ENCODE assay signal across 8 cellular contexts in the genomic region with DNA sequence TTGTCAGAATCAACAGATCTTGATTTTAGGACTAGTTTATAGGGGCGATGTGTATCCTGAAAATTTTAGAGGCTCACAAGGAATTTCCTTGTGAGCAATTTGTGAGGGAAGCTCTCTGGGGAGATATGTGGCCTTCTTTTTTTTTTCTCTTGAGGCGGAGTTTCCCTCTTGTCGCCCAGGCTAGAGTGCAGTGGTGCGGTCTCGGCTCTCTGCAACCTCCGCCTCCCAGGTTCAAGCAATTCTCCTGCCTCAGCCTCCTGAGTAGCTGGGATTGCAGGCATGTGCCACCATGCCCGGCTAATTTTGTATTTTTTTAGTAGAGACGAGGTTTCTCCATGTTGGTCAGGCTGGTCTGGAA. TPM values are rescaled to one million over a fixed set of nuclear protein-coding genes. Genes with fewer than 3 reads are reported as not detected.
DNase-seq lines count a peak whose midpoint lies in the region; ATAC-seq, FAIRE-seq and TF ChIP-seq lines count a peak whose summit lies in the region.
"Not testable (repeated sequence)": the region's sequence is repeated elsewhere in the genome, so short reads cannot be mapped to it uniquely, and the experiment has no call there.

No MANE protein-coding gene starts in this region.

- not testable (repeated sequence) for H3K4ac ChIP-seq in H9 (ENCODE audit: low read depth, low read length)

- dilution Hi-C loops in endothelial cell of umbilical vein (cut with MboI; ENCODE audit: extremely low pct_ligation_motif_present, low sequenced_read_pairs) = not testable (repeated sequence)

- peak overlapping the region; percentile 99 for H3K4me3 ChIP-seq in BE2C (ENCODE audit: low read depth, low read length)
- H3K4me3 ChIP-seq in OCI-LY1 (ENCODE audit: low read depth, low read length, poor library complexity, severe bottlenecking) = peak overlapping the region; percentile 94
- H3K4me3 ChIP-seq in endothelial cell of umbilical vein (replicated peaks in 1 of 3; ENCODE audit: insufficient read depth in 1 of 3, low read depth in 1 of 3, low read length in 3 of 3) = not testable (repeated sequence)

- not testable (repeated sequence) for H3K14ac ChIP-seq in H9 (ENCODE audit: insufficient read depth, low read length)

- H3K9me2 ChIP-seq in OCI-LY1 (ENCODE audit: low read depth, low read length) = not testable (repeated sequence)

- not testable (repeated sequence) for H4K91ac ChIP-seq in H9 (ENCODE audit: insufficient read length, low read depth, low read length)

- peaks cover 24 to 39% (median 36%) of the 10 kb centered on the region in 3 experiments; a peak in 6 of 7 replicates for H3K36me3 Mint-ChIP-seq in H9 (ENCODE audit: insufficient read depth in 1 of 3, low read depth in 3 of 3)
- H3K36me3 Mint-ChIP-seq in activated CD4-positive, alpha-beta T cell treated with anti-CD3 and anti-CD28 coated beads for 36 hours (ENCODE audit: low read depth) = peaks cover 30% of the 10 kb centered on the region
- H3K36me3 Mint-ChIP-seq in activated naive CD8-positive, alpha-beta T cell treated with anti-CD3 and anti-CD28 coated beads, Interleukin-2, amount 10 ng/mL, durations not matched to agents 7 days and 5 days; naive B cell: not testable (repeated sequence)
- peaks cover 11% of the 10 kb centered on the region for H3K36me3 Mint-ChIP-seq in stimulated activated memory B cell treated with anti-CD40 and anti-IgM and Interleukin-4, amounts not matched to agents 10 μg/mL and 1 μg/mL and 100 μg/mL, for 72 hours

- not testable (repeated sequence) for H3K56ac ChIP-seq in H9 (ENCODE audit: insufficient read length, low read depth, low read length)

- not testable (repeated sequence) for H2BK5ac ChIP-seq in H9 (ENCODE audit: insufficient read length, low read length)

- not testable (repeated sequence) for H2BK20ac ChIP-seq in H9 (ENCODE audit: low read depth, low read length, poor library complexity, severe bottlenecking)

- not testable (repeated sequence) for TF ChIP-seq POLR2A in endothelial cell of umbilical vein (IDR thresholded peaks at IDR 0.05; ENCODE audit: low read depth, low read length)

- no CpG with 5 or more reads among the region's 8 CpGs for WGBS in H9 (ENCODE audit: extremely low coverage, insufficient read length, low lambda C conversion rate)

- POLR2A ChIA-PET in activated CD4-positive, alpha-beta T cell treated with anti-CD3 and anti-CD28 coated beads for 36 hours (lab: Charles Lee) = interaction anchor here (0.6 to 0.8 kb wide), 3 partner anchors 18 to 43 kb away, joined by 3 to 4 read pairs (median 3); no protein-coding TSS in a partner anchor
- POLR2A ChIA-PET in activated naive CD8-positive, alpha-beta T cell treated with anti-CD3 and anti-CD28 coated beads, Interleukin-2, amount 10 ng/mL, durations not matched to agents 7 days and 5 days (lab: Charles Lee) = interaction anchor here (1.4 to 3.3 kb wide), 3 partner anchors 35 to 194 kb away, joined by 3 to 12 read pairs (median 7); a partner anchor contains a TSS
- POLR2A ChIA-PET in endothelial cell of umbilical vein (lab: Charles Lee) = interaction anchor here (0.6 kb wide), 1 partner anchor 18 kb away, joined by 3 read pairs; no protein-coding TSS in a partner anchor

- H3K9ac ChIP-seq in H9 (ENCODE audit: extremely low read depth, insufficient read length, low read length); endothelial cell of umbilical vein (replicated peaks; ENCODE audit: extremely low read depth, insufficient read depth, low read length): not testable (repeated sequence)
- H3K9ac ChIP-seq in OCI-LY1 (ENCODE audit: low read length) = peak overlapping the region; percentile 96; the same call in 1 of the 2 replicates

- H3K27ac ChIP-seq in H9 (ENCODE audit: insufficient read length, low read depth, low read length); OCI-LY1 (ENCODE audit: low read depth, low read length, poor library complexity, severe bottlenecking); endothelial cell of umbilical vein (ENCODE audit: insufficient read depth, low read depth, low read length): not testable (repeated sequence)

- not testable (repeated sequence) for H3K27me3 Mint-ChIP-seq in H9 (ENCODE audit: low read depth); activated CD4-positive, alpha-beta T cell treated with anti-CD3 and anti-CD28 coated beads for 36 hours; activated naive CD8-positive, alpha-beta T cell treated with anti-CD3 and anti-CD28 coated beads, Interleukin-2, amount 10 ng/mL, durations not matched to agents 7 days and 5 days; naive B cell; stimulated activated memory B cell treated with anti-CD40 and anti-IgM and Interleukin-4, amounts not matched to agents 10 μg/mL and 1 μg/mL and 100 μg/mL, for 72 hours

- peaks cover 40% of the 10 kb centered on the region for H3K36me3 ChIP-seq in BE2C
- H3K36me3 ChIP-seq in OCI-LY1 (ENCODE audit: insufficient read depth, low read length) = peaks cover 37% of the 10 kb centered on the region
- H3K36me3 ChIP-seq in endothelial cell of umbilical vein (ENCODE audit: control insufficient read depth in 2 of 2, extremely low read depth in 1 of 2, insufficient read depth in 2 of 2, low read length in 2 of 2) = not testable (repeated sequence)

- H3K4me1 Mint-ChIP-seq in H9 = not testable (repeated sequence)
- peaks cover 13% of the 10 kb centered on the region for H3K4me1 Mint-ChIP-seq in activated CD4-positive, alpha-beta T cell treated with anti-CD3 and anti-CD28 coated beads for 36 hours
- peaks cover 13% of the 10 kb centered on the region for H3K4me1 Mint-ChIP-seq in activated naive CD8-positive, alpha-beta T cell treated with anti-CD3 and anti-CD28 coated beads, Interleukin-2, amount 10 ng/mL, durations not matched to agents 7 days and 5 days
- peaks cover 10 to 40% (median 13%) of the 10 kb centered on the region in 3 donors for H3K4me1 Mint-ChIP-seq in naive B cell
- H3K4me1 Mint-ChIP-seq in stimulated activated memory B cell treated with anti-CD40 and anti-IgM and Interleukin-4, amounts not matched to agents 10 μg/mL and 1 μg/mL and 100 μg/mL, for 72 hours = peaks cover 21% of the 10 kb centered on the region

- not testable (repeated sequence) for H3F3A ChIP-seq in OCI-LY1 (ENCODE audit: insufficient read depth, low read length)

- intact Hi-C loops in activated CD4-positive, alpha-beta T cell treated with anti-CD3 and anti-CD28 coated beads for 36 hours (cut with DNase I, micrococcal nuclease) = loop anchor here in 1 of 2 experiments (5.0 kb wide), 1 partner anchor 160 kb away; a partner anchor contains a TSS
- intact Hi-C loops in endothelial cell of umbilical vein (cut with micrococcal nuclease) = not testable (repeated sequence)

- H2BK15ac ChIP-seq in H9 (ENCODE audit: low read depth, low read length) = not testable (repeated sequence)

- not testable (repeated sequence) for H2AK5ac ChIP-seq in H9 (ENCODE audit: insufficient read length, low read length)

- H3K27me3 ChIP-seq in BE2C; H9 (ENCODE audit: insufficient read depth, low read length); OCI-LY1 (ENCODE audit: insufficient read depth, low read length); endothelial cell of umbilical vein (ENCODE audit: control insufficient read depth in 2 of 2, insufficient read depth in 2 of 2, low read length in 2 of 2): not testable (repeated sequence)

- DNase-seq in BE2C; H9; activated CD4-positive, alpha-beta T cell treated with anti-CD3 and anti-CD28 coated beads for 36 hours; activated naive CD8-positive, alpha-beta T cell treated with anti-CD3 and anti-CD28 coated beads, Interleukin-2, amount 10 ng/mL, durations not matched to agents 7 days and 5 days; endothelial cell of umbilical vein (ENCODE audit: low read depth, low spot score); naive B cell: not testable (repeated sequence)

- H3K27ac Mint-ChIP-seq in H9 (peak overlapping the region in 1 of 3 experiments; percentile 18; a peak in 1 of 7 replicates), naive B cell (peak overlapping the region in 3 of 6 donors; percentile 14 to 87 (median 81))
- peak overlapping the region; percentile 34 for H3K27ac Mint-ChIP-seq in activated CD4-positive, alpha-beta T cell treated with anti-CD3 and anti-CD28 coated beads for 36 hours
- not testable (repeated sequence) for H3K27ac Mint-ChIP-seq in activated naive CD8-positive, alpha-beta T cell treated with anti-CD3 and anti-CD28 coated beads, Interleukin-2, amount 10 ng/mL, durations not matched to agents 7 days and 5 days
- H3K27ac Mint-ChIP-seq in stimulated activated memory B cell treated with anti-CD40 and anti-IgM and Interleukin-4, amounts not matched to agents 10 μg/mL and 1 μg/mL and 100 μg/mL, for 72 hours = peak overlapping the region; percentile 98

- H4K8ac ChIP-seq in H9 (replicated peaks; ENCODE audit: insufficient read length, low read depth, low read length) = not testable (repeated sequence)

- not testable (repeated sequence) for H3K9me3 ChIP-seq in BE2C; H9 (ENCODE audit: control insufficient read depth, low read depth, low read length); OCI-LY1 (ENCODE audit: low read length); endothelial cell of umbilical vein (replicated peaks; ENCODE audit: control insufficient read depth, insufficient read depth, low read length)

- H3K23ac ChIP-seq in H9 (ENCODE audit: insufficient read length, low read depth, low read length) = not testable (repeated sequence)

- H3K23me2 ChIP-seq in H9 (ENCODE audit: insufficient read length, low read depth, low read length, poor library complexity, severe bottlenecking) = not testable (repeated sequence)

- not testable (repeated sequence) for H3K9me1 ChIP-seq in endothelial cell of umbilical vein (replicated peaks; ENCODE audit: control insufficient read depth, extremely low read depth, insufficient read depth, low read length)

- H4K20me1 ChIP-seq in H9 (ENCODE audit: control insufficient read depth, insufficient read depth, insufficient read length); OCI-LY1 (ENCODE audit: insufficient read depth, low read length); endothelial cell of umbilical vein (replicated peaks; ENCODE audit: control insufficient read depth, extremely low read depth, insufficient read depth, low read length): not testable (repeated sequence)

- not testable (repeated sequence) for H3K4me2 ChIP-seq in H9 (ENCODE audit: insufficient read depth, insufficient read length, low read length)
- H3K4me2 ChIP-seq in OCI-LY1 (ENCODE audit: low read length) (peak overlapping the region; percentile 93), endothelial cell of umbilical vein (ENCODE audit: insufficient read depth, low read length) (peak overlapping the region; percentile 83)

- CTCF ChIA-PET in activated CD4-positive, alpha-beta T cell treated with anti-CD3 and anti-CD28 coated beads for 36 hours (lab: Charles Lee) = interaction anchor here (0.7 to 5.3 kb wide), 7 partner anchors 17 to 245 kb away, joined by 3 to 34 read pairs (median 3); a partner anchor contains a TSS
- CTCF ChIA-PET in endothelial cell of umbilical vein (lab: Charles Lee) = interaction anchor here (1.3 to 9.1 kb wide), 3 partner anchors 91 to 147 kb away, joined by 3 to 257 read pairs (median 6); no protein-coding TSS in a partner anchor

- not testable (repeated sequence) for H2BK120ac ChIP-seq in H9 (ENCODE audit: low read depth, low read length, poor library complexity, severe bottlenecking)

- not testable (repeated sequence) for H3K79me1 ChIP-seq in H9 (ENCODE audit: insufficient read depth, low read depth, low read length, poor library complexity, severe bottlenecking)

- not testable (repeated sequence) for H3T11ph ChIP-seq in H9 (ENCODE audit: low read length)

- H3K18ac ChIP-seq in H9 (ENCODE audit: insufficient read length, low read depth, low read length) = not testable (repeated sequence)

- not testable (repeated sequence) for ATAC-seq in activated CD4-positive, alpha-beta T cell treated with anti-CD3 and anti-CD28 coated beads for 36 hours; activated naive CD8-positive, alpha-beta T cell treated with anti-CD3 and anti-CD28 coated beads, Interleukin-2, amount 10 ng/mL, durations not matched to agents 7 days and 5 days (ENCODE audit: low read depth); naive B cell (ENCODE audit: low read depth in 2 of 2); stimulated activated memory B cell treated with anti-CD40 and anti-IgM and Interleukin-4, amounts not matched to agents 10 μg/mL and 1 μg/mL and 100 μg/mL, for 72 hours

- H3K4me1 ChIP-seq in BE2C; H9 (ENCODE audit: insufficient read depth, low read length); endothelial cell of umbilical vein (ENCODE audit: control insufficient read depth, extremely low read depth, insufficient read depth, low read length): not testable (repeated sequence)
- peaks cover 20% of the 10 kb centered on the region for H3K4me1 ChIP-seq in OCI-LY1 (ENCODE audit: insufficient read depth, low read length, severe bottlenecking)

- peak overlapping the region; percentile 94 to 99 for H3K4me3 Mint-ChIP-seq in H9
- peak overlapping the region; percentile 91 for H3K4me3 Mint-ChIP-seq in activated CD4-positive, alpha-beta T cell treated with anti-CD3 and anti-CD28 coated beads for 36 hours
- H3K4me3 Mint-ChIP-seq in activated naive CD8-positive, alpha-beta T cell treated with anti-CD3 and anti-CD28 coated beads, Interleukin-2, amount 10 ng/mL, durations not matched to agents 7 days and 5 days = peak overlapping the region; percentile 92
- H3K4me3 Mint-ChIP-seq in naive B cell = peak overlapping the region; percentile 61 to 98 (median 96)
- peak overlapping the region; percentile 96 for H3K4me3 Mint-ChIP-seq in stimulated activated memory B cell treated with anti-CD40 and anti-IgM and Interleukin-4, amounts not matched to agents 10 μg/mL and 1 μg/mL and 100 μg/mL, for 72 hours

- H4K5ac ChIP-seq in H9 (ENCODE audit: insufficient read length, low read depth, low read length) = not testable (repeated sequence)

- not testable (repeated sequence) for TF ChIP-seq CTCF in BE2C (IDR thresholded peaks at IDR 0.05; ENCODE audit: low read depth, low read length); H9 (conservative IDR thresholded peaks at IDR 0.05); OCI-LY1 (IDR thresholded peaks at IDR 0.05; ENCODE audit: low read length); endothelial cell of umbilical vein (IDR thresholded peaks at IDR 0.05; ENCODE audit: extremely low read depth in 1 of 2, insufficient read depth in 1 of 2, low read depth in 1 of 2, low read length in 2 of 2)

- FAIRE-seq in endothelial cell of umbilical vein (lab: Jason Lieb, UNC) = not testable (repeated sequence)

- not testable (repeated sequence) for H3K79me2 ChIP-seq in H9 (ENCODE audit: insufficient read depth, low read length)
- H3K79me2 ChIP-seq in OCI-LY1 (ENCODE audit: insufficient read depth, low read length) = peaks cover 21% of the 10 kb centered on the region
- peaks cover 31% of the 10 kb centered on the region for H3K79me2 ChIP-seq in endothelial cell of umbilical vein (ENCODE audit: control insufficient read depth, insufficient read depth, low read length)

- not testable (repeated sequence) for H3K9me3 Mint-ChIP-seq in H9; activated CD4-positive, alpha-beta T cell treated with anti-CD3 and anti-CD28 coated beads for 36 hours (ENCODE audit: low read depth); activated naive CD8-positive, alpha-beta T cell treated with anti-CD3 and anti-CD28 coated beads, Interleukin-2, amount 10 ng/mL, durations not matched to agents 7 days and 5 days; naive B cell; stimulated activated memory B cell treated with anti-CD40 and anti-IgM and Interleukin-4, amounts not matched to agents 10 μg/mL and 1 μg/mL and 100 μg/mL, for 72 hours

- BruUV-seq in endothelial cell of umbilical vein (replicated peaks; lab: Mats Ljungman, UMichigan) = not testable (repeated sequence)

- not testable (repeated sequence) for H2AFZ ChIP-seq in H9 (ENCODE audit: low read length); OCI-LY1 (ENCODE audit: low read length); endothelial cell of umbilical vein (ENCODE audit: low read depth, low read length)

- H2BK12ac ChIP-seq in H9 (ENCODE audit: insufficient read length, low read depth, low read length) = not testable (repeated sequence)

RNA-seq across cellular contexts. Expression of a gene that starts 1.6 kb away (rescaled TPM):
- polyA plus RNA-seq in BE2C (2012; ENCODE audit: insufficient read depth, insufficient read length, low read depth) = 96.3 TPM
- total RNA-seq in H9 (2021) (136 and 145 TPM in 2 replicates), endothelial cell of umbilical vein (98.3 and 105 TPM in 2 replicates)
- total RNA-seq in activated CD4-positive, alpha-beta T cell treated with anti-CD3 and anti-CD28 coated beads for 36 hours = 100 to 1,000 TPM; 130 to 160 TPM
- total RNA-seq in activated naive CD8-positive, alpha-beta T cell treated with anti-CD3 and anti-CD28 coated beads, Interleukin-2, amount 10 ng/mL, durations not matched to agents 7 days and 5 days = 100 to 1,000 TPM; 154 to 167 TPM
- polyA plus RNA-seq in endothelial cell of umbilical vein (116 and 120 TPM in 2 replicates), naive B cell (ENCODE audit: low read depth in 6 of 6) (10 to 100 TPM; 11.7 to 41.1 (median 33.4) TPM)
- polyA plus RNA-seq in endothelial cell of umbilical vein (2011; cell fraction: cytosol; rRNA removed) = 76.5 and 96.6 TPM in 2 replicates
- polyA plus RNA-seq in endothelial cell of umbilical vein (2011; cell fraction: nucleus; rRNA removed) = 345 and 386 TPM in 2 replicates
- 63.7 and 73.8 TPM in 2 replicates for polyA plus RNA-seq in endothelial cell of umbilical vein (2012)
- polyA minus RNA-seq in endothelial cell of umbilical vein = 75.2 and 106 TPM in 2 replicates
- polyA minus RNA-seq in endothelial cell of umbilical vein (2011; cell fraction: cytosol; rRNA and poly(A)+ RNA removed) = 50.6 TPM
- 58.3 and 81.4 TPM in 2 replicates for polyA minus RNA-seq in endothelial cell of umbilical vein (2011; cell fraction: nucleus; rRNA and poly(A)+ RNA removed)

RNA-seq across cellular contexts. Expression of a gene that starts 24.3 kb away (rescaled TPM):
- 440 TPM for polyA plus RNA-seq in BE2C (2012; ENCODE audit: insufficient read depth, insufficient read length, low read depth)
- total RNA-seq in H9 (2021) (813 and 824 TPM in 2 replicates), endothelial cell of umbilical vein (424 and 437 TPM in 2 replicates)
- total RNA-seq in activated CD4-positive, alpha-beta T cell treated with anti-CD3 and anti-CD28 coated beads for 36 hours = 100 to 1,000 TPM; 594 to 727 TPM
- 100 to 1,000 TPM; 470 to 500 TPM for total RNA-seq in activated naive CD8-positive, alpha-beta T cell treated with anti-CD3 and anti-CD28 coated beads, Interleukin-2, amount 10 ng/mL, durations not matched to agents 7 days and 5 days
- polyA plus RNA-seq in endothelial cell of umbilical vein (62.0 and 75.6 TPM in 2 replicates), naive B cell (ENCODE audit: low read depth in 6 of 6) (100 to 1,000 TPM; 260 to 424 (median 363) TPM)
- 86.6 and 95.1 TPM in 2 replicates for polyA plus RNA-seq in endothelial cell of umbilical vein (2011; cell fraction: cytosol; rRNA removed)
- polyA plus RNA-seq in endothelial cell of umbilical vein (2011; cell fraction: nucleus; rRNA removed) = 39.1 and 44.6 TPM in 2 replicates
- polyA plus RNA-seq in endothelial cell of umbilical vein (2012) = 267 and 404 TPM in 2 replicates
- 93.0 and 121 TPM in 2 replicates for polyA minus RNA-seq in endothelial cell of umbilical vein
- polyA minus RNA-seq in endothelial cell of umbilical vein (2011; cell fraction: cytosol; rRNA and poly(A)+ RNA removed) = 178 TPM
- polyA minus RNA-seq in endothelial cell of umbilical vein (2011; cell fraction: nucleus; rRNA and poly(A)+ RNA removed) = 20.2 and 23.2 TPM in 2 replicates

RNA-seq across cellular contexts. Expression of a gene that starts 52.7 kb away (rescaled TPM):
- polyA plus RNA-seq in BE2C (2012; ENCODE audit: insufficient read depth, insufficient read length, low read depth) = 474 TPM
- 265 and 275 TPM in 2 replicates for total RNA-seq in H9 (2021)
- 100 to 1,000 TPM; 234 to 238 TPM for total RNA-seq in activated CD4-positive, alpha-beta T cell treated with anti-CD3 and anti-CD28 coated beads for 36 hours
- 100 to 1,000 TPM; 194 to 213 TPM for total RNA-seq in activated naive CD8-positive, alpha-beta T cell treated with anti-CD3 and anti-CD28 coated beads, Interleukin-2, amount 10 ng/mL, durations not matched to agents 7 days and 5 days
- 352 and 364 TPM in 2 replicates for total RNA-seq in endothelial cell of umbilical vein
- 143 and 212 TPM in 2 replicates for polyA plus RNA-seq in endothelial cell of umbilical vein
- 393 and 396 TPM in 2 replicates for polyA plus RNA-seq in endothelial cell of umbilical vein (2011; cell fraction: cytosol; rRNA removed)
- polyA plus RNA-seq in endothelial cell of umbilical vein (2011; cell fraction: nucleus; rRNA removed) = 146 and 158 TPM in 2 replicates
- polyA plus RNA-seq in endothelial cell of umbilical vein (2012) = 735 and 931 TPM in 2 replicates
- polyA minus RNA-seq in endothelial cell of umbilical vein = 37.1 and 45.3 TPM in 2 replicates
- polyA minus RNA-seq in endothelial cell of umbilical vein (2011; cell fraction: cytosol; rRNA and poly(A)+ RNA removed) = 249 TPM
- 38.5 and 44.2 TPM in 2 replicates for polyA minus RNA-seq in endothelial cell of umbilical vein (2011; cell fraction: nucleus; rRNA and poly(A)+ RNA removed)
- 10 to 100 TPM; 56.8 to 80.5 (median 72.7) TPM for polyA plus RNA-seq in naive B cell (ENCODE audit: low read depth in 6 of 6)

RNA-seq across cellular contexts. Expression of a gene that starts 54.4 kb away (rescaled TPM):
- polyA plus RNA-seq in BE2C (2012; ENCODE audit: insufficient read depth, insufficient read length, low read depth) = 66.2 TPM
- 50.3 and 58.2 TPM in 2 replicates for total RNA-seq in H9 (2021)
- total RNA-seq in activated CD4-positive, alpha-beta T cell treated with anti-CD3 and anti-CD28 coated beads for 36 hours = 10 to 100 TPM; 72.9 to 76.7 TPM
- total RNA-seq in activated naive CD8-positive, alpha-beta T cell treated with anti-CD3 and anti-CD28 coated beads, Interleukin-2, amount 10 ng/mL, durations not matched to agents 7 days and 5 days = 10 to 100 TPM; 92.9 to 95.2 TPM
- total RNA-seq in endothelial cell of umbilical vein = 39.2 and 62.9 TPM in 2 replicates
- 41.2 and 41.6 TPM in 2 replicates for polyA plus RNA-seq in endothelial cell of umbilical vein
- 23.6 and 24.8 TPM in 2 replicates for polyA plus RNA-seq in endothelial cell of umbilical vein (2011; cell fraction: cytosol; rRNA removed)
- 226 and 231 TPM in 2 replicates for polyA plus RNA-seq in endothelial cell of umbilical vein (2011; cell fraction: nucleus; rRNA removed)
- 34.2 and 34.6 TPM in 2 replicates for polyA plus RNA-seq in endothelial cell of umbilical vein (2012)
- polyA minus RNA-seq in endothelial cell of umbilical vein = 46.8 and 50.6 TPM in 2 replicates
- polyA minus RNA-seq in endothelial cell of umbilical vein (2011; cell fraction: cytosol; rRNA and poly(A)+ RNA removed) = 15.4 TPM
- 43.3 and 47.6 TPM in 2 replicates for polyA minus RNA-seq in endothelial cell of umbilical vein (2011; cell fraction: nucleus; rRNA and poly(A)+ RNA removed)
- 10 to 100 TPM in 5 of 6 donors, 1 to 10 TPM in 1; 4.5 to 31.6 (median 13.7) TPM for polyA plus RNA-seq in naive B cell (ENCODE audit: low read depth in 6 of 6)

RNA-seq across cellular contexts. Expression of a gene that starts 54.6 kb away (rescaled TPM):
- 232 TPM for polyA plus RNA-seq in BE2C (2012; ENCODE audit: insufficient read depth, insufficient read length, low read depth)
- total RNA-seq in H9 (2021) (93.7 and 97.4 TPM in 2 replicates), endothelial cell of umbilical vein (65.7 and 79.8 TPM in 2 replicates)
- 10 to 100 TPM; 51.4 to 63.8 TPM for total RNA-seq in activated CD4-positive, alpha-beta T cell treated with anti-CD3 and anti-CD28 coated beads for 36 hours
- total RNA-seq in activated naive CD8-positive, alpha-beta T cell treated with anti-CD3 and anti-CD28 coated beads, Interleukin-2, amount 10 ng/mL, durations not matched to agents 7 days and 5 days = 10 to 100 TPM; 34.0 to 36.1 TPM
- polyA plus RNA-seq in endothelial cell of umbilical vein (74.8 and 82.8 TPM in 2 replicates), naive B cell (ENCODE audit: low read depth in 6 of 6) (100 to 1,000 TPM in 1 of 6 donors, 10 to 100 TPM in 5; 70.1 to 103 (median 94.4) TPM)
- 95.3 and 99.5 TPM in 2 replicates for polyA plus RNA-seq in endothelial cell of umbilical vein (2011; cell fraction: cytosol; rRNA removed)
- 57.9 and 62.3 TPM in 2 replicates for polyA plus RNA-seq in endothelial cell of umbilical vein (2011; cell fraction: nucleus; rRNA removed)
- polyA plus RNA-seq in endothelial cell of umbilical vein (2012) = 87.1 and 104 TPM in 2 replicates
- 51.8 and 59.3 TPM in 2 replicates for polyA minus RNA-seq in endothelial cell of umbilical vein
- polyA minus RNA-seq in endothelial cell of umbilical vein (2011; cell fraction: cytosol; rRNA and poly(A)+ RNA removed) = 43.8 TPM
- 25.1 and 31.3 TPM in 2 replicates for polyA minus RNA-seq in endothelial cell of umbilical vein (2011; cell fraction: nucleus; rRNA and poly(A)+ RNA removed)
